In the genomic region with DNA sequence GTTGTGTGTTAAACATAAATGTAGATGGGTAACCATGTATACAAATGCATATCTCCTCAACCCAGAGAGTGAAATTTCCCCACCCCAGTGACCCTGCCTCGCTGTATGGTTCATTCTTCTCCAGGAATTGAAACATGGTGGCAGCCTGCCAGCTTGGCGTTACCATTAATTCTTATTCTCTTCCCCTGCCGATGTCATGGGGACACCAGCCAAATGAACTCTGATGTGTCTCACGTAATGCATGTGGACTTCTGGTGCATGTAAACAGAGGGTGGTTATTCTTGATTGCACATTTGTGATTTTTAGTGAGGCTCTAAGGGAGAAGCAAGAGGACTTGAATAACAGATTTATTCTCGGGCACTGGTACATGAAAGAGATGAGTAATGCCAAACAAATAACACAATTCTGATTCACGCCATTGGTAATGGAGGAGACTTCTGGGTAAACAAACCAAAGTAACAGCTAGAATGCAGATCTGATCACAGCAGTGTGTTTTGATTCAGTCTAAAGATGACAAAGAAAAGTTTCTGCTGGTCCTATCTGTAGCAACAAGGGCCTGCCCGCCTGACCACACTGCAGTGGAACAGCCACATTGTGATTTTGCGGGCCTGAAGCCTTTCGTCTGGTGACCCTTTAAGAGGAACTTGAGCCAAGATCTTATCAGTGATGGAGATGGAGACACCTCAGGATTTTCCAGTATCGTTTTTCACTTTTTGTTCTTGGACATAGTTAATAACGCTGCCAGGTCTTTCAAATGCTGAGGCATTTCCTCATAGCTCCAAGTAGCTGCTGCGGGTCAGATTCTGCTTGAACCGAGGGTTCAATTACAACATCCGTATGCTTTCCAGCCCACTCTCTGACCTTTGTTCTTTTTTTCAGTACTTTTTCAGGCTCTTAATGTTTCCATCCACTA, we compare ENCODE assay signal across 8 cellular contexts.
DNase-seq lines count a peak whose midpoint lies in the region; ATAC-seq, FAIRE-seq and TF ChIP-seq lines count a peak whose summit lies in the region.

No MANE protein-coding gene starts in this region.

- H3K9me3 Mint-ChIP-seq in activated T-cell treated with anti-CD3 and anti-CD28 coated beads, Interleukin-2, amount 50 U/mL, for 24 hours: peaks cover 3% of the 10 kb centered on the region

- FAIRE-seq in frontal cortex (lab: Jason Lieb, UNC): no peak

- no peak overlapping the region for H3K9ac ChIP-seq in rectal smooth muscle tissue (ENCODE audit: low read length)

- no peaks in the 10 kb centered on the region for H3K36me3 ChIP-seq in rectal smooth muscle tissue (ENCODE audit: control insufficient read depth, insufficient read depth, low read length)

- no peak for ATAC-seq in HG03135 (IDR thresholded peaks at IDR 0.05; ENCODE audit: unreplicated experiment)

- no peaks in the 10 kb centered on the region for H3K27me3 Mint-ChIP-seq in activated T-cell treated with anti-CD3 and anti-CD28 coated beads, Interleukin-2, amount 50 U/mL, for 24 hours

- peaks cover 84% of the 10 kb centered on the region for H3K36me3 Mint-ChIP-seq in activated T-cell treated with anti-CD3 and anti-CD28 coated beads, Interleukin-2, amount 50 U/mL, for 24 hours (ENCODE audit: low read depth)

- H3K4me1 Mint-ChIP-seq in activated T-cell treated with anti-CD3 and anti-CD28 coated beads, Interleukin-2, amount 50 U/mL, for 24 hours (ENCODE audit: low read depth): no peaks in the 10 kb centered on the region

- H3K27ac Mint-ChIP-seq in activated T-cell treated with anti-CD3 and anti-CD28 coated beads, Interleukin-2, amount 50 U/mL, for 24 hours: no peak overlapping the region

- no peaks in the 10 kb centered on the region for H3K27me3 ChIP-seq in rectal smooth muscle tissue (ENCODE audit: control insufficient read depth, insufficient read depth, low read length)

- no peak overlapping the region for H3K4me3 ChIP-seq in rectal smooth muscle tissue (ENCODE audit: low read length)

- peaks cover 31% of the 10 kb centered on the region for H3K4me1 ChIP-seq in rectal smooth muscle tissue (ENCODE audit: control insufficient read depth, insufficient read depth, low read length)

- DNase-seq in DMS79 treated with DMSO at 0.1 percent for 48 hours (lab: John Stamatoyannopoulos, UW) (peak; percentile 63), RWPE1 (ENCODE audit: low spot score) (peak; percentile 68), frontal cortex (ENCODE audit: low spot score in 2 of 2) (peak; percentile 6 to 44), NOMO-1 treated with dmso at 0.1 percent for 144 hours (lab: John Stamatoyannopoulos, UW; ENCODE audit: unreplicated experiment) (no peak)
- DNase-seq in activated T-cell treated with anti-CD3 and anti-CD28 coated beads, Interleukin-2, amount 50 U/mL, for 24 hours: no peak
- no peak for DNase-seq in activated CD4-positive, CD25-positive, alpha-beta regulatory T cell (lab: John Stamatoyannopoulos, UW)

- CTCF ChIA-PET in RWPE1 (lab: Yijun Ruan, JAX): interaction anchor here (0.7 to 1.1 kb wide), 3 partner anchors 53 to 142 kb away, joined by 3 to 4 read pairs (median 3); no protein-coding TSS in a partner anchor

- H3K4me3 Mint-ChIP-seq in activated T-cell treated with anti-CD3 and anti-CD28 coated beads, Interleukin-2, amount 50 U/mL, for 24 hours: no peak overlapping the region

- no peak for TF ChIP-seq CTCF in RWPE1 (conservative IDR thresholded peaks at IDR 0.05; ENCODE audit: low read depth)

- POLR2A ChIA-PET in RWPE1 (lab: Yijun Ruan, JAX; ENCODE audit: low non-redundant PET): no interaction called here

- peak overlapping the region; percentile 80 for H3K27ac ChIP-seq in RWPE1
- H3K27ac ChIP-seq in rectal smooth muscle tissue (ENCODE audit: low read depth, low read length): peak overlapping the region; percentile 60

Comparison
In these comparisons a context has a peak if more than half of its experiments do, and no peak if none do; other contexts are left out.
1. DNase-seq: peak in DMS79 treated with DMSO at 0.1 percent for 48 hours (single experiment), RWPE1 (single experiment) and frontal cortex (2 of 2); none in activated T-cell treated with anti-CD3 and anti-CD28 coated beads, Interleukin-2, amount 50 U/mL, for 24 hours (single experiment), activated CD4-positive, CD25-positive, alpha-beta regulatory T cell (0 of 4) and NOMO-1 treated with dmso at 0.1 percent for 144 hours (single experiment).